Comparison of ENCODE assay signal across 8 cellular contexts in the genomic region with DNA sequence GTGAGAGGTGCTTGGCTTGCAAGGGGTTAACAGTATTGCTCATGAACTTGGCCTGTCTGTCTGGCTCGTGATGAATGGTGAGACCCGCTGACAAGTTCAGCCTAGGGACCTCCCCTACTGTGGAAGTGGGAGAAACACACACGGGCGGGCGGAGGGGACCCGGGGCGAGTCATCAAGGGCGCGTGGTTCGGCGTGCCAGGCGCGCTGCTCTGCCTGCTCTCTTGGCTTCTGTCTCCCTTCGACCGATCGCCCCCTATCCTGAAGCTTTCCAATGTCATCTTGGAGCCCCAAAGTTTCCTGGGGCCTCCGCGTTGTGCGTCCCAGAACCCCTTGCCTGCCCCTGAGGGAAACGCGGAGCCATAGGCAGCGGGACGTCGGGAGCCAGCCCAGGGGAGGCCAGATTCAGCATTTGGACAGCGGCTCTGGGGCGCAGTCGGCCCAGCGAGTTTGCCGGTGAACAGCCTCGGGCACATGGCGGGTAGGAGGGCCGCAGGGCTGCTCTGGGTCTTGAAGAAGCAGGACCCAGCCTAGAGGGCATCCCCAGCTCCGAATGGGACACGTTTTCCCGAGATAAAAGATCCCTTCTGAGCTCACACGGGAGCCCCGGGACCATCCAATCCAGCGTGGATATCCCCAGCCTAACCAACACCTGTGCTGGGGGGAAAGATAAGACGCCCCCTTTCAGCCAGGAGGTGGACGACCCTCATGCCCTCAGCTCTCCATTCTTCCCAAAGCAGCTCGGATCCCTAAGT. TPM values are rescaled to one million over a fixed set of nuclear protein-coding genes. Genes with fewer than 3 reads are reported as not detected.
A peak's percentile ranks its signal among the peaks of the same experiment; 100 is the strongest.
DNase-seq lines count a peak whose midpoint lies in the region; ATAC-seq and TF ChIP-seq lines count a peak whose summit lies in the region.

No MANE protein-coding gene starts in this region.

- no peak overlapping the region for H2BK120ac ChIP-seq in IMR-90 (ENCODE audit: low read depth, low read length)

- TF ChIP-seq RAD21 in IMR-90 (IDR thresholded peaks at IDR 0.05; ENCODE audit: low read length), result no peak

- H3K27ac ChIP-seq in IMR-90 (ENCODE audit: insufficient read depth, low read length), result no peak overlapping the region
- H3K27ac ChIP-seq in angular gyrus (ENCODE audit: low read depth, low read length), result peak overlapping the region; percentile 78

- CTCF ChIA-PET in IMR-90 (lab: Yijun Ruan, JAX), result no interaction called here

- H2BK5ac ChIP-seq in IMR-90 (ENCODE audit: low read depth, low read length, poor library complexity, severe bottlenecking), result no peak overlapping the region

- POLR2A ChIA-PET in IMR-90 (lab: Charles Lee; ENCODE audit: unreplicated experiment), result no interaction called here

- no peak overlapping the region for H3K27ac Mint-ChIP-seq in T-helper 17 cell

- intact Hi-C loops in IMR-90 (cut with micrococcal nuclease), result no loop called here

- H3K9me3 ChIP-seq in IMR-90 (ENCODE audit: control insufficient read depth, insufficient read depth, low read length), result no peaks in the 10 kb centered on the region
- H3K9me3 ChIP-seq in T-helper 17 cell (ENCODE audit: control insufficient read depth, low read length, poor library complexity, severe bottlenecking), result no peaks in the 10 kb centered on the region

- no peak overlapping the region for H3K4me2 ChIP-seq in IMR-90 (ENCODE audit: low read depth, low read length)

- peak overlapping the region; percentile 60 for H2AK9ac ChIP-seq in IMR-90 (replicated peaks; ENCODE audit: low read depth, low read length, poor library complexity)

- H3K9ac ChIP-seq in IMR-90 (ENCODE audit: low read depth, low read length), result no peak overlapping the region

- 2% methylated on average over 11 of the region's 41 CpGs; no CpG with 5 or more reads in 1 of the 2 experiments for WGBS in IMR-90 (ENCODE audit: extremely low coverage in 2 of 2, insufficient read length in 1 of 2), 2 experiments

- dilution Hi-C loops in IMR-90 (cut with HindIII; ENCODE audit: low sequenced_read_pairs, unreplicated experiment), result no loop called here

- H3K4ac ChIP-seq in IMR-90 (ENCODE audit: low read depth, low read length), result no peak overlapping the region

- no TSS peak for BruUV-seq in IMR-90 (replicated peaks; lab: Mats Ljungman, UMichigan)

- peaks cover 89% of the 10 kb centered on the region for H3K27me3 ChIP-seq in IMR-90 (ENCODE audit: control insufficient read depth, insufficient read depth, low read length)

- H2BK15ac ChIP-seq in IMR-90 (ENCODE audit: low read depth, low read length), result no peak overlapping the region

- H4K8ac ChIP-seq in IMR-90 (ENCODE audit: low read depth in 2 of 2, low read length in 2 of 2), result no peak overlapping the region

- in situ Hi-C loops in IMR-90 (cut with MboI; ENCODE audit: low sequenced_read_pairs), result loop anchor here (5.0 kb wide), 1 partner anchor 71 kb away; no protein-coding TSS in a partner anchor

- H3K79me1 ChIP-seq in IMR-90 (ENCODE audit: low read depth in 1 of 2, low read length in 2 of 2), result no peaks in the 10 kb centered on the region

- no peak overlapping the region for H3K18ac ChIP-seq in IMR-90 (ENCODE audit: low read depth, low read length)

- H3K4me1 Mint-ChIP-seq in T-helper 17 cell, result peaks cover 17% of the 10 kb centered on the region

- peak; percentile 72 for DNase-seq in CD1c-positive myeloid dendritic cell (ENCODE audit: extremely low spot score)
- DNase-seq in IMR-90, result peak; percentile 52
- peak; percentile 29 to 48 (median 43) for DNase-seq in T-helper 17 cell
- DNase-seq in iris pigment epithelial cell (ENCODE audit: low read depth), result peak; percentile 56
- DNase-seq in stimulated activated CD4-positive, alpha-beta T cell treated with anti-CD3 and anti-CD28 coated beads, Interleukin-2, amount 100 ng/mL, for 24 hours, result peak; percentile 71 to 72

- no peak overlapping the region for H3K4me3 ChIP-seq in IMR-90 (ENCODE audit: insufficient read depth, low read depth, low read length)

- H3K23ac ChIP-seq in IMR-90 (ENCODE audit: low read depth, low read length), result no peak overlapping the region

- H3K36me3 ChIP-seq in IMR-90 (ENCODE audit: control insufficient read depth, insufficient read depth, low read length), result no peaks in the 10 kb centered on the region

- H4K91ac ChIP-seq in IMR-90 (ENCODE audit: insufficient read depth, low read depth, low read length), result no peak overlapping the region

- no peak overlapping the region for H2BK20ac ChIP-seq in IMR-90 (ENCODE audit: low read depth, low read length)

- peak overlapping the region; percentile 49 for H2AFZ ChIP-seq in IMR-90 (replicated peaks; ENCODE audit: low read length, poor library complexity)

- no peak overlapping the region for H3K56ac ChIP-seq in IMR-90 (ENCODE audit: extremely low read depth, insufficient read depth, low read length)

- H2AK5ac ChIP-seq in IMR-90 (ENCODE audit: low read depth, low read length), result no peak overlapping the region

- H4K5ac ChIP-seq in IMR-90 (ENCODE audit: low read depth, low read length), result no peak overlapping the region

- H3K4me1 ChIP-seq in IMR-90 (ENCODE audit: control insufficient read depth, insufficient read depth, low read length), result no peaks in the 10 kb centered on the region

- peaks cover 2% of the 10 kb centered on the region; the same call in 1 of the 2 replicates for H4K20me1 ChIP-seq in IMR-90 (ENCODE audit: insufficient read depth, low read length)

- H3K14ac ChIP-seq in IMR-90 (replicated peaks; ENCODE audit: low read depth, low read length), result no peak overlapping the region

- H3K27me3 Mint-ChIP-seq in T-helper 17 cell, result peaks cover 83% of the 10 kb centered on the region

- no peak for TF ChIP-seq POLR2A in IMR-90 (IDR thresholded peaks at IDR 0.05; ENCODE audit: low read depth, low read length)

- H3K9me1 ChIP-seq in IMR-90 (ENCODE audit: insufficient read depth, low read length), result no peaks in the 10 kb centered on the region

- TF ChIP-seq CTCF in IMR-90 (conservative IDR thresholded peaks at IDR 0.05; ENCODE audit: low read depth, low read length), result no peak

- ATAC-seq in IMR-90 (ENCODE audit: low read depth), result peak; percentile 70
- ATAC-seq in T-helper 17 cell, result peak; percentile 43
- ATAC-seq in GM21529 (IDR thresholded peaks at IDR 0.05; ENCODE audit: unreplicated experiment), result no peak
- no peak for ATAC-seq in HG02610 (IDR thresholded peaks at IDR 0.05; ENCODE audit: unreplicated experiment)

- peaks cover 5% of the 10 kb centered on the region for H3K36me3 Mint-ChIP-seq in T-helper 17 cell (ENCODE audit: low read depth)

- peak overlapping the region; percentile 68 for H3K4me3 Mint-ChIP-seq in T-helper 17 cell

TF ChIP-seq in IMR-90, 13 proteins besides CTCF, POLR2A, EP300 and RAD21:
- peak; percentile 23; the same call in 1 of the 2 replicates for TF ChIP-seq MXI1 (IDR thresholded peaks at IDR 0.05; ENCODE audit: borderline replicate concordance, low read depth, low read length)
- TF ChIP-seq RCOR1 (IDR thresholded peaks at IDR 0.05; ENCODE audit: insufficient replicate concordance, low read length), result peak; percentile 50
- TF ChIP-seq BHLHE40 (IDR thresholded peaks at IDR 0.05; ENCODE audit: low read depth, low read length), result no peak
- TF ChIP-seq RFX5 (IDR thresholded peaks at IDR 0.05; ENCODE audit: low read depth, low read length), result no peak
- TF ChIP-seq USF2 (IDR thresholded peaks at IDR 0.05; ENCODE audit: low read depth, low read length), result no peak

RNA-seq across cellular contexts. Expression of gene POLG, which starts 27.0 kb away (rescaled TPM):
- 18.3 and 19.9 TPM in 2 replicates for total RNA-seq in IMR-90 (2012; rRNA removed)
- 30.3 and 30.6 TPM in 2 replicates for polyA plus RNA-seq in IMR-90 (2012; rRNA removed)
- 19.3 and 22.4 TPM in 2 replicates for polyA plus RNA-seq in IMR-90 (2012; cell fraction: cytosol; rRNA removed)
- polyA plus RNA-seq in IMR-90 (2012; cell fraction: nucleus; rRNA removed; ENCODE audit: low replicate concordance), result 164 and 186 TPM in 2 replicates
- 100 to 1,000 TPM; 114 to 128 TPM for total RNA-seq in T-helper 17 cell

Comparison
In these comparisons a context has a peak if more than half of its experiments do, and no peak if none do; other contexts are left out.
1. ATAC-seq: peak in IMR-90 (single experiment) and T-helper 17 cell (single experiment); none in GM21529 (single experiment) and HG02610 (single experiment).
2. Peak in every context shown above with its lines, with median percentiles within 50 percentile points of each other: DNase-seq.